ENCODE assay signal across 19 cellular contexts in the genomic region with DNA sequence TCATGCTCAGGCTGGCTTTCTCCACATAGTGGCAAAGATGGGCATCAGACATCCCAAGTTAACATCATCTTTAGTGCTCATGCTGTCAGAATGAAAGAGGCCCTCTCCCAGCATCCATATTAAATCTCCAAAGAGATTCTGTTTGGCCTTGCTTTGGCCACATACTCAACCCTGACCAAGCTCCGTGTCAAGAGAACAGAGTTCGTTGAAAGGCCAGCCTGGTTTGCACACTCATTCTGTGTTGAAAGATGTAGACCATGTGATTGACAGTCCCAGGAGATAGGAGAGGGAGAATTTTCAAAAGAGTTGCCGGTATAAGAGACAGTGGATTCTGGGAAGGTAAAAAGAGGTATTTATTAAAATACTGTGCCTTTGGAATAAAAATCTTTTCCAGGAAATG. TPM values are rescaled to one million over a fixed set of nuclear protein-coding genes. Genes with fewer than 3 reads are reported as not detected.
A peak's percentile ranks its signal among the peaks of the same experiment; 100 is the strongest.
DNase-seq lines count a peak whose midpoint lies in the region; ATAC-seq, FAIRE-seq and TF ChIP-seq lines count a peak whose summit lies in the region.
"Had no signal": no experiment of that assay in that cellular context is flagged by ENCODE, and none has a peak within 500 bp of the region (broad histone marks: within the 10 kb centered on the region; RNA-seq: fewer than 3 reads in every experiment).

No MANE protein-coding gene starts in this region.

- dilution Hi-C loops in IMR-90 (cut with HindIII; ENCODE audit: low sequenced_read_pairs, unreplicated experiment): no loop called here

- peak overlapping the region; percentile 13; the same call in 1 of the 2 replicates for H3K18ac ChIP-seq in IMR-90 (ENCODE audit: low read depth, low read length)

- POLR2A ChIA-PET in A549 (lab: Yijun Ruan, JAX): interaction anchor here (0.6 to 1.6 kb wide), 3 partner anchors 18 to 61 kb away, joined by 3 to 4 read pairs (median 3); no protein-coding TSS in a partner anchor
- POLR2A ChIA-PET in IMR-90 (lab: Charles Lee; ENCODE audit: unreplicated experiment): no interaction called here

- ATAC-seq in A549 (peak; percentile 70 to 79), IMR-90 (ENCODE audit: low read depth) (no peak), left lobe of liver (peak; percentile 78)
- ATAC-seq: activated naive CD8-positive, alpha-beta T cell treated with anti-CD3 and anti-CD28 coated beads, Interleukin-2, amount 50 U/mL, for 24 hours; heart left ventricle; stimulated activated naive B cell treated with anti-CD40 and anti-IgM and Interleukin-4, amounts not matched to agents 10 μg/mL and 1 μg/mL and 100 μg/mL, for 72 hours had no signal

- peaks cover 35 to 38% of the 10 kb centered on the region in 2 experiments for H3K79me1 ChIP-seq in IMR-90 (ENCODE audit: low read depth in 1 of 2, low read length in 2 of 2)

- peak overlapping the region in 1 of 2 experiments; percentile 78; a peak in 2 of 4 replicates for H4K8ac ChIP-seq in IMR-90 (ENCODE audit: low read depth in 2 of 2, low read length in 2 of 2)

- no TSS peak for BruUV-seq in IMR-90 (replicated peaks; lab: Mats Ljungman, UMichigan)

- 15% methylated on average over 3 of the region's 3 CpGs for WGBS in A549 (ENCODE audit: missing lambda C conversion rate)
- WGBS in IMR-90 (ENCODE audit: extremely low coverage in 2 of 2, insufficient read length in 1 of 2), 2 experiments: 80% methylated on average over 1 of the region's 3 CpGs; no CpG with 5 or more reads in 1 of the 2 experiments
- 76 to 88% (median 81%) methylated on average over 3 of the region's 3 CpGs for WGBS in stomach, 5 donors

- H3K4ac ChIP-seq in IMR-90 (ENCODE audit: low read depth, low read length): peak overlapping the region; percentile 63

- H3K27ac ChIP-seq in A549 (peak overlapping the region; percentile 82 to 89), IMR-90 (ENCODE audit: insufficient read depth, low read length) (no peak overlapping the region; the same call in 1 of the 2 replicates), brain microvascular endothelial cell (peak overlapping the region; percentile 76), stomach (no peak overlapping the region)
- H3K27ac ChIP-seq: heart left ventricle had no signal

- CTCF ChIA-PET in A549 (lab: Yijun Ruan, JAX): interaction anchor here (0.7 to 1.4 kb wide), 5 partner anchors 11 to 511 kb away, joined by 3 to 4 read pairs (median 3); no protein-coding TSS in a partner anchor
- CTCF ChIA-PET in IMR-90 (lab: Yijun Ruan, JAX): no interaction called here

- H4K5ac ChIP-seq in IMR-90 (ENCODE audit: low read depth, low read length): peak overlapping the region; percentile 24; the same call in 1 of the 2 replicates

- peak overlapping the region; percentile 88 for H2BK15ac ChIP-seq in IMR-90 (ENCODE audit: low read depth, low read length)

- H2BK20ac ChIP-seq in IMR-90 (ENCODE audit: low read depth, low read length): peak overlapping the region; percentile 87; the same call in 1 of the 2 replicates

- peak overlapping the region; percentile 70 for H4K91ac ChIP-seq in IMR-90 (ENCODE audit: insufficient read depth, low read depth, low read length)

- in situ Hi-C loops in IMR-90 (cut with MboI; ENCODE audit: low sequenced_read_pairs): no loop called here
- in situ Hi-C loops in brain microvascular endothelial cell (cut with HindIII; ENCODE audit: low pct_ligation_motif_present, low sequenced_read_pairs): no loop called here

- H3K27me3 ChIP-seq in IMR-90 (ENCODE audit: control insufficient read depth, insufficient read depth, low read length) (no peaks in the 10 kb centered on the region), brain microvascular endothelial cell (replicated peaks) (no peaks in the 10 kb centered on the region), stomach (no peaks in the 10 kb centered on the region)
- H3K27me3 ChIP-seq: heart left ventricle had no signal

- H3K9me3 ChIP-seq in A549: no peaks in the 10 kb centered on the region
- no peaks in the 10 kb centered on the region for H3K9me3 ChIP-seq in IMR-90 (ENCODE audit: control insufficient read depth, insufficient read depth, low read length)
- no peaks in the 10 kb centered on the region for H3K9me3 ChIP-seq in stomach
- H3K9me3 ChIP-seq: HAP-1, heart left ventricle had no signal

- no peak overlapping the region for H3K4me3 ChIP-seq in A549
- no peak overlapping the region for H3K4me3 ChIP-seq in IMR-90 (ENCODE audit: insufficient read depth, low read depth, low read length)
- H3K4me3 ChIP-seq in brain microvascular endothelial cell (ENCODE audit: low read depth, low read length): no peak overlapping the region
- no peak overlapping the region for H3K4me3 ChIP-seq in stomach
- H3K4me3 ChIP-seq: HAP-1, heart left ventricle had no signal

- H3K23ac ChIP-seq in IMR-90 (ENCODE audit: low read depth, low read length): peak overlapping the region; percentile 28; the same call in 1 of the 2 replicates

- no peak overlapping the region for H3K9ac ChIP-seq in IMR-90 (ENCODE audit: low read depth, low read length)

- intact Hi-C loops in IMR-90 (cut with micrococcal nuclease) (loop anchor here (5.0 kb wide), 1 partner anchor 96 kb away; no protein-coding TSS in a partner anchor), stomach (cut with DNase I; ENCODE audit: low total_unique reads) (no loop called here)

- FAIRE-seq in A549 (lab: Jason Lieb, UNC): no peak
- FAIRE-seq: endometrium, kidney had no signal

- TF ChIP-seq POLR2A in A549 (IDR thresholded peaks at IDR 0.05; ENCODE audit: low read length) (no peak), IMR-90 (IDR thresholded peaks at IDR 0.05; ENCODE audit: low read depth, low read length) (no peak), stomach (IDR thresholded peaks at IDR 0.05) (no peak)

- TF ChIP-seq CTCF in A549 (IDR thresholded peaks at IDR 0.05): no peak
- no peak for TF ChIP-seq CTCF in IMR-90 (conservative IDR thresholded peaks at IDR 0.05; ENCODE audit: low read depth, low read length)
- no peak for TF ChIP-seq CTCF in brain microvascular endothelial cell (IDR thresholded peaks at IDR 0.05; ENCODE audit: low read depth, low read length, missing control alignments)
- TF ChIP-seq CTCF in stomach (IDR thresholded peaks at IDR 0.05): no peak

- H3K9me1 ChIP-seq in IMR-90 (ENCODE audit: insufficient read depth, low read length): peaks cover 3% of the 10 kb centered on the region; the same call in 1 of the 2 replicates

- no peaks in the 10 kb centered on the region for H4K20me1 ChIP-seq in IMR-90 (ENCODE audit: insufficient read depth, low read length)

- no peaks in the 10 kb centered on the region; the same call in 1 of the 2 replicates for H3K36me3 ChIP-seq in IMR-90 (ENCODE audit: control insufficient read depth, insufficient read depth, low read length)
- no peaks in the 10 kb centered on the region for H3K36me3 ChIP-seq in brain microvascular endothelial cell (replicated peaks)
- peaks cover 0 to 4% (median 0%) of the 10 kb centered on the region in 4 donors for H3K36me3 ChIP-seq in stomach
- H3K36me3 ChIP-seq: HAP-1, heart left ventricle had no signal

- peaks cover 73% of the 10 kb centered on the region for H3K4me1 ChIP-seq in A549
- H3K4me1 ChIP-seq in IMR-90 (ENCODE audit: control insufficient read depth, insufficient read depth, low read length): peaks cover 15% of the 10 kb centered on the region
- H3K4me1 ChIP-seq in stomach: peaks cover 0 to 15% (median 7%) of the 10 kb centered on the region in 4 donors

- H3K4me2 ChIP-seq in A549 (peak overlapping the region; percentile 71), IMR-90 (ENCODE audit: low read depth, low read length) (no peak overlapping the region)

- H2AK9ac ChIP-seq in IMR-90 (replicated peaks; ENCODE audit: low read depth, low read length, poor library complexity): peak overlapping the region; percentile 20

- TF ChIP-seq RAD21 in A549 (conservative IDR thresholded peaks at IDR 0.05 in 1 of 2, IDR thresholded peaks at IDR 0.05 in 1 of 2) (no peak), IMR-90 (IDR thresholded peaks at IDR 0.05; ENCODE audit: low read length) (no peak)

- peak overlapping the region; percentile 83 for H3K14ac ChIP-seq in IMR-90 (replicated peaks; ENCODE audit: low read depth, low read length)

- no peak overlapping the region; the same call in 1 of the 2 replicates for H3K56ac ChIP-seq in IMR-90 (ENCODE audit: extremely low read depth, insufficient read depth, low read length)

- DNase-seq in A549 (ENCODE audit: low read depth in 1 of 2, low spot score in 1 of 2) (peak in 1 of 2 experiments; percentile 76), IMR-90 (no peak), brain microvascular endothelial cell (peak; percentile 84), left lobe of liver (ENCODE audit: low spot score) (no peak), stomach (no peak), NCI-H524 (lab: John Stamatoyannopoulos, UW) (no peak)
- no peak for DNase-seq in stimulated activated naive CD4-positive, alpha-beta T cell treated with Interleukin-2 at 50 U/mL for 16 hours (lab: John Stamatoyannopoulos, UW)
- no peak for DNase-seq in NK-92 treated with Interleukin-12 subunit alpha and Interleukin-12 subunit beta, amount 100 ng/mL, for 24 hours (lab: John Stamatoyannopoulos, UW)
- DNase-seq: activated CD4-positive, alpha-beta memory T cell treated with anti-CD3 and anti-CD28 coated beads, Interleukin-2, amount 10 ng/mL, durations not matched to agents 7 days and 5 days; activated naive CD8-positive, alpha-beta T cell treated with anti-CD3 and anti-CD28 coated beads, Interleukin-2, amount 50 U/mL, for 24 hours; CD4-positive, alpha-beta memory T cell; GDM1; heart left ventricle; kidney; midbrain; NCI-H1694 treated with DMSO at 0.1 percent for 48 hours; stimulated activated naive B cell treated with anti-CD40 and anti-IgM and Interleukin-4, amounts not matched to agents 10 μg/mL and 1 μg/mL and 100 μg/mL, for 72 hours had no signal

- no peak overlapping the region for H2AFZ ChIP-seq in IMR-90 (replicated peaks; ENCODE audit: low read length, poor library complexity)

- H2BK120ac ChIP-seq in IMR-90 (ENCODE audit: low read depth, low read length): peak overlapping the region; percentile 75

- H2AK5ac ChIP-seq in IMR-90 (ENCODE audit: low read depth, low read length): peak overlapping the region; percentile 86

- no peak for TF ChIP-seq EP300 in A549 (IDR thresholded peaks at IDR 0.05)
- TF ChIP-seq EP300 in stomach (IDR thresholded peaks at IDR 0.05): no peak

- H2BK5ac ChIP-seq in IMR-90 (ENCODE audit: low read depth, low read length, poor library complexity, severe bottlenecking): peak overlapping the region; percentile 51

RNA-seq across cellular contexts. Expression of a gene that starts 19.7 kb away (rescaled TPM):
- 161 and 165 TPM in 2 replicates for polyA plus RNA-seq in A549 (2011; rRNA removed)
- polyA plus RNA-seq in A549 (2012; cell fraction: cytosol; rRNA removed): 35.2 and 44.0 TPM in 2 replicates
- polyA plus RNA-seq in A549 (2012; cell fraction: nucleus; rRNA removed): 33.9 and 45.5 TPM in 2 replicates
- polyA plus RNA-seq in A549 (2017; fragmentation: RNase III; extraction: RNeasy Plus Mini Kit Qiagen cat#74134 plus additional on column Dnase treatment): 65.1 to 77.9 TPM (median 72.3 TPM) in 3 replicates
- polyA minus RNA-seq in A549 (2011; rRNA and poly(A)+ RNA removed): 417 and 431 TPM in 2 replicates
- 68.0 and 84.6 TPM in 2 replicates for total RNA-seq in IMR-90 (2012; rRNA removed)
- polyA plus RNA-seq in IMR-90 (2012; rRNA removed): 14.5 and 15.0 TPM in 2 replicates
- 7.0 and 7.9 TPM in 2 replicates for polyA plus RNA-seq in IMR-90 (2012; cell fraction: cytosol; rRNA removed)
- 3.0 and 10.6 TPM in 2 replicates for polyA plus RNA-seq in IMR-90 (2012; cell fraction: nucleus; rRNA removed; ENCODE audit: low replicate concordance)
- total RNA-seq in left lobe of liver: 32.2 TPM
- 10 to 100 TPM in 3 of 5 donors, 1 to 10 TPM in 1, under 1 TPM in 1; 0.58 to 36.2 (median 14.5) TPM for total RNA-seq in stomach
- 1 to 10 TPM; 2.0 to 3.7 (median 2.9) TPM for polyA plus RNA-seq in stomach
- polyA plus RNA-seq: CD4-positive, alpha-beta memory T cell had no signal

Comparison
In these comparisons a context has a peak if more than half of its experiments do, and no peak if none do; other contexts are left out.
1. H3K27ac ChIP-seq: peak in A549 (2 of 2) and brain microvascular endothelial cell (single experiment); none in IMR-90 (single experiment) and stomach (0 of 5).